Comparison of ENCODE assay signal across 9 cellular contexts in genomic region chr7:110210941-110211608, GRCh38.
"Had no signal": no experiment of that assay in that cellular context is flagged by ENCODE, and none has a peak within 500 bp of the region (broad histone marks: within the 10 kb centered on the region; RNA-seq: fewer than 3 reads in every experiment).

No MANE protein-coding gene starts in this region.

- DNase-seq: GM23248, GOT3, H9, HCEC 1CT, Karpas-422, KBM-7 had no signal

- H3K4me3 Mint-ChIP-seq: H9 had no signal

- H3K27ac ChIP-seq: GM23248, KMS-11 had no signal

- H3K27ac Mint-ChIP-seq: H9 had no signal

- H3K4me1 Mint-ChIP-seq: H9 had no signal

- H3K4me2 ChIP-seq: KMS-11 had no signal

- H3K4me3 ChIP-seq: GM23248 had no signal

- H3K9ac ChIP-seq: GM23248, KMS-11 had no signal

- H2AFZ ChIP-seq: GM23248 had no signal

- FAIRE-seq: H54, HTR-8/SVneo had no signal
